21 cellular contexts compared by ENCODE assay signal in genomic region chr13:113086991-113087922, GRCh38. TPM values are rescaled to one million over a fixed set of nuclear protein-coding genes. Genes with fewer than 3 reads are reported as not detected.
DNase-seq lines count a peak whose midpoint lies in the region; ATAC-seq and TF ChIP-seq lines count a peak whose summit lies in the region.
"Had no signal": no experiment of that assay in that cellular context is flagged by ENCODE, and none has a peak within 500 bp of the region (broad histone marks: within the 10 kb centered on the region; RNA-seq: fewer than 3 reads in every experiment).

No MANE protein-coding gene starts in this region.

- H3K36me3 ChIP-seq in heart right ventricle (peaks cover 0 to 89% (median 4%) of the 10 kb centered on the region in 9 donors), sigmoid colon (no peaks in the 10 kb centered on the region)

- 90 to 93% methylated on average over 39 of the region's 39 CpGs for WGBS in heart right ventricle, 2 donors
- WGBS in sigmoid colon, 2 donors: 91 to 92% methylated on average over 39 of the region's 39 CpGs

- H3K4me3 Mint-ChIP-seq in chondrocyte (ENCODE audit: unreplicated experiment) (no peak overlapping the region), Calu3 (ENCODE audit: low read depth, unreplicated experiment) (no peak overlapping the region)
- H3K4me3 Mint-ChIP-seq: CD8-positive, alpha-beta T cell had no signal

- no TSS peak for BruUV-seq in Calu3 (replicated peaks; lab: Mats Ljungman, UMichigan)

- TF ChIP-seq EP300 in sigmoid colon (IDR thresholded peaks at IDR 0.05): no peak

- ATAC-seq in Right ventricle myocardium inferior: no peak
- ATAC-seq in heart right ventricle: no peak
- ATAC-seq: CD8-positive, alpha-beta T cell had no signal

- H3K27me3 ChIP-seq in heart right ventricle (no peaks in the 10 kb centered on the region), sigmoid colon (peaks cover 0 to 6% (median 0%) of the 10 kb centered on the region in 3 donors)
- H3K27me3 ChIP-seq: Peyer's patch had no signal

- H3K27ac Mint-ChIP-seq in chondrocyte (ENCODE audit: unreplicated experiment) (no peak overlapping the region), Calu3 (ENCODE audit: unreplicated experiment) (no peak overlapping the region)
- H3K27ac Mint-ChIP-seq: CD8-positive, alpha-beta T cell had no signal

- no peaks in the 10 kb centered on the region for H3K4me1 Mint-ChIP-seq in chondrocyte (ENCODE audit: low read depth)
- H3K4me1 Mint-ChIP-seq in Calu3 (ENCODE audit: low read depth, unreplicated experiment): no peaks in the 10 kb centered on the region

- H3K4me1 ChIP-seq in heart right ventricle: peaks cover 0 to 12% (median 0%) of the 10 kb centered on the region in 9 donors
- H3K4me1 ChIP-seq in sigmoid colon: no peaks in the 10 kb centered on the region
- H3K4me1 ChIP-seq: Peyer's patch had no signal

- no peak for TF ChIP-seq POLR2A in sigmoid colon (IDR thresholded peaks at IDR 0.05)

- H3K27ac ChIP-seq in heart right ventricle (no peak overlapping the region), sigmoid colon (no peak overlapping the region)
- H3K27ac ChIP-seq: KMS-11, Peyer's patch had no signal

- H3K4me3 ChIP-seq in heart right ventricle (no peak overlapping the region), sigmoid colon (no peak overlapping the region)
- H3K4me3 ChIP-seq: Peyer's patch had no signal

- CTCF ChIA-PET in Calu3 (lab: Charles Lee): no interaction called here

- H3K9me3 ChIP-seq in heart right ventricle (no peaks in the 10 kb centered on the region), sigmoid colon (no peaks in the 10 kb centered on the region)
- H3K9me3 ChIP-seq: Peyer's patch had no signal

- TF ChIP-seq CTCF in heart right ventricle (IDR thresholded peaks at IDR 0.05): no peak
- TF ChIP-seq CTCF in chondrocyte (IDR thresholded peaks at IDR 0.05): no peak
- no peak for TF ChIP-seq CTCF in sigmoid colon (IDR thresholded peaks at IDR 0.05)
- TF ChIP-seq CTCF in Calu3 (IDR thresholded peaks at IDR 0.05; ENCODE audit: unreplicated experiment): no peak

- DNase-seq in Right ventricle myocardium inferior (ENCODE audit: missing footprints) (peak; percentile 57), heart right ventricle (no peak), chondrocyte (ENCODE audit: low spot score) (peak; percentile 72), left kidney (ENCODE audit: low read depth, low spot score) (peak; percentile 45), sigmoid colon (peak; percentile 58), dermis blood vessel endothelial cell (no peak), Calu3 (no peak)
- DNase-seq in stimulated activated naive CD4-positive, alpha-beta T cell (lab: John Stamatoyannopoulos, UW): no peak
- DNase-seq: 8988T, C1 segment of cervical spinal cord, EL, GF-D8, IMR-90, NCI-H1105 treated with DMSO at 0.1 percent for 48 hours, NCI-H2029 treated with DMSO at 0.1 percent for 48 hours, NCI-H2171 treated with DMSO at 0.1 percent for 48 hours, NCI-H526, Peyer's patch had no signal

- no peaks in the 10 kb centered on the region for H3K36me3 Mint-ChIP-seq in chondrocyte (ENCODE audit: low read depth)
- H3K36me3 Mint-ChIP-seq in Calu3 (ENCODE audit: insufficient read depth, unreplicated experiment): no peaks in the 10 kb centered on the region

- H3K9me3 Mint-ChIP-seq in chondrocyte (ENCODE audit: low read depth): no peaks in the 10 kb centered on the region
- H3K9me3 Mint-ChIP-seq in Calu3 (ENCODE audit: low read depth, unreplicated experiment): no peaks in the 10 kb centered on the region
- H3K9me3 Mint-ChIP-seq: CD8-positive, alpha-beta T cell had no signal

- intact Hi-C loops in Right ventricle myocardium inferior (cut with DNase I): no loop called here
- intact Hi-C loops in heart right ventricle (cut with DNase I): no loop called here
- intact Hi-C loops in sigmoid colon (cut with DNase I): no loop called here
- intact Hi-C loops in Calu3 (cut with micrococcal nuclease; ENCODE audit: unreplicated experiment): no loop called here

- peaks cover 3% of the 10 kb centered on the region for H3K27me3 Mint-ChIP-seq in chondrocyte (ENCODE audit: low read depth)
- H3K27me3 Mint-ChIP-seq in Calu3 (ENCODE audit: unreplicated experiment): no peaks in the 10 kb centered on the region

RNA-seq across cellular contexts. Expression of gene F7, which starts 18.3 kb away (rescaled TPM):
- total RNA-seq in Right ventricle myocardium inferior (not detected), heart right ventricle (under 1 TPM in 3 of 10 donors, not detected in 7; 0.20 to 0.45 (median 0.31) TPM), chondrocyte (0.34 to 0.85 TPM (median 0.60 TPM) in 3 replicates), sigmoid colon (not detected), dermis blood vessel endothelial cell (not detected in 2 replicates), Calu3 (2022) (not detected in 2 replicates)
- polyA plus RNA-seq in heart right ventricle (under 1 TPM; 0.04 to 0.07 TPM), sigmoid colon (under 1 TPM in 1 of 3 donors, not detected in 2; 0.36 TPM)
- total RNA-seq: CD8-positive, alpha-beta T cell; OCI-LY7 had no signal

RNA-seq across cellular contexts. Expression of gene F10, which starts 35.3 kb away (rescaled TPM):
- total RNA-seq in Right ventricle myocardium inferior: 5.2 TPM
- total RNA-seq in heart right ventricle: 10 to 100 TPM in 2 of 10 donors, 1 to 10 TPM in 8; 1.7 to 12.4 (median 6.3) TPM
- 10 to 100 TPM in 1 of 2 donors, 1 to 10 TPM in 1; 4.6 to 15.1 TPM for polyA plus RNA-seq in heart right ventricle
- total RNA-seq in chondrocyte: 1.9 to 2.0 TPM in 2 of 3 replicates, not detected in the other
- 1 to 10 TPM; 3.8 to 10.0 (median 6.8) TPM for total RNA-seq in sigmoid colon
- 1 to 10 TPM in 2 of 3 donors, not detected in 1; 2.4 to 3.0 TPM for polyA plus RNA-seq in sigmoid colon
- not detected in 2 replicates for total RNA-seq in dermis blood vessel endothelial cell
- not detected in 2 replicates for total RNA-seq in Calu3 (2022)
- total RNA-seq: CD8-positive, alpha-beta T cell; OCI-LY7 had no signal

Comparison
In these comparisons a context has a peak if more than half of its experiments do, and no peak if none do; other contexts are left out.
1. DNase-seq: peak in Right ventricle myocardium inferior (single experiment), chondrocyte (single experiment), left kidney (single experiment) and sigmoid colon (single experiment); none in heart right ventricle (0 of 2), dermis blood vessel endothelial cell (single experiment), Calu3 (single experiment) and stimulated activated naive CD4-positive, alpha-beta T cell (0 of 6).